ENCODE assay signal across 8 cellular contexts in genomic region chr12:113185180-113186032, GRCh38. TPM values are rescaled to one million over a fixed set of nuclear protein-coding genes. Genes with fewer than 3 reads are reported as not detected.
A peak's percentile ranks its signal among the peaks of the same experiment; 100 is the strongest.
DNase-seq lines count a peak whose midpoint lies in the region; ATAC-seq and TF ChIP-seq lines count a peak whose summit lies in the region.

TSS of gene DDX54 (minus strand) at chr12:113185478. CDS start at chr12:113185451, 27 bp downstream.
TSS of gene RITA1 (plus strand) at chr12:113185721. CDS start at chr12:113186747, 1,026 bp downstream.

- ATAC-seq in GM18909 (IDR thresholded peaks at IDR 0.05; ENCODE audit: poor library complexity, unreplicated experiment) (peak; percentile 53), HG03175 (IDR thresholded peaks at IDR 0.05; ENCODE audit: unreplicated experiment) (peak; percentile 50), left lung (peak; percentile 91)

- peak within 1 kb of the TSS; percentile 100 for H3K4me3 ChIP-seq in left lung

- no peaks in the 10 kb centered on the region for H3K9me3 ChIP-seq in left lung

- H3K27me3 ChIP-seq in left lung = no peaks in the 10 kb centered on the region

- H3K4me1 ChIP-seq in left lung = peaks cover 5 to 46% of the 10 kb centered on the region in 2 donors

- no peak for TF ChIP-seq CTCF in left lung (IDR thresholded peaks at IDR 0.05)

- intact Hi-C loops in left lung (cut with DNase I) = no loop called here

- peak within 1 kb of the TSS; percentile 90 to 97 for H3K27ac ChIP-seq in left lung

- H3K36me3 ChIP-seq in left lung = peaks cover 0 to 14% of the 10 kb centered on the region in 2 donors

- DNase-seq in AG20443 (ENCODE audit: low spot score) = peak; percentile 85
- DNase-seq in NCI-H524 treated with DMSO at 0.1 percent for 48 hours (lab: John Stamatoyannopoulos, UW) = peak; percentile 55
- DNase-seq in activated CD4-positive, alpha-beta T cell treated with anti-CD3 and anti-CD28 coated beads, Interleukin-2, amount 50 U/mL, for 1 hour = peak; percentile 77
- peak; percentile 36 for DNase-seq in dedifferentiated amniotic fluid mesenchymal stem cell (ENCODE audit: extremely low spot score)
- peak; percentile 81 to 93 for DNase-seq in left lung
- DNase-seq in stimulated activated CD4-positive, alpha-beta T cell treated with anti-CD3 and anti-CD28 coated beads, Interleukin-2, amount 100 ng/mL, for 4 hours (ENCODE audit: low read depth) = peak; percentile 67

RNA-seq across cellular contexts. Expression of gene DDX54, which starts in this region (rescaled TPM):
- 10 to 100 TPM; 42.0 to 61.1 TPM for total RNA-seq in left lung

RNA-seq across cellular contexts. Expression of gene RITA1, which starts in this region (rescaled TPM):
- 10 to 100 TPM; 16.7 to 17.3 TPM for total RNA-seq in left lung

Comparison
In these comparisons a context has a peak if more than half of its experiments do, and no peak if none do; other contexts are left out.
1. Peak in every context shown above with its lines: DNase-seq, ATAC-seq, H3K4me3 ChIP-seq and H3K27ac ChIP-seq.
2. DNase-seq: peak in every context shown above with its lines; median percentile 87 in left lung; 85 in AG20443; 77 in activated CD4-positive, alpha-beta T cell treated with anti-CD3 and anti-CD28 coated beads, Interleukin-2, amount 50 U/mL, for 1 hour; 67 in stimulated activated CD4-positive, alpha-beta T cell treated with anti-CD3 and anti-CD28 coated beads, Interleukin-2, amount 100 ng/mL, for 4 hours; 55 in NCI-H524 treated with DMSO at 0.1 percent for 48 hours; 36 in dedifferentiated amniotic fluid mesenchymal stem cell.